In the genomic region with DNA sequence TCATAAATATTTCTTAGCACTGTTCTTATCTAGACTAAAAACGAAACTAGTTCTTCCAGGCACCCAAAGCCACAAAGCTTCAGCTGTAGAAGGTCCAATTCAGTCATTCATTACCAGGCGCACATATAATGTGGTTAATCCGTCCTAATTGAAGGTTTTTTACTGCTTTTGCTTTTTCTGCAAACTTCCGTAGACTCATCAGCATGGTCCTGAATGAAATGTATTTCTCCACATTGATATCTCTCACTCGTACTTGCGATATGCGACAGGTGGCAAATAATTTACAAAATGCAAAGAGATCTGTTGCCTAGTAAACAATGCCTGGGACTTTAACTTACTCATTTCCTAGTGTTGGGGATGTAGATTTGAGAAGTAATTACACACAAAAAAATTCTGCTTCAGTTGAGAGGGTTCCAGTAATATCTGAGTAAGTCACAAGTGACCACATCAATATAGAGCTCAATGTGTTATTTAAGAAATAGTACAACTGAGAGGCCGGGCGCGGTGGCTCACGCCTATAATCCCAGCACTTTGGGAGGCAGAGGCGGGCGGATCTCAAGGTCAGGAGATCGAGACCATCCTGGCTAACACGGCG, we compare ENCODE assay signal across 9 cellular contexts.
A peak's percentile ranks its signal among the peaks of the same experiment; 100 is the strongest.
DNase-seq lines count a peak whose midpoint lies in the region; ATAC-seq and TF ChIP-seq lines count a peak whose summit lies in the region.
"Had no signal": no experiment of that assay in that cellular context is flagged by ENCODE, and none has a peak within 500 bp of the region (broad histone marks: within the 10 kb centered on the region; RNA-seq: fewer than 3 reads in every experiment).

No MANE protein-coding gene starts in this region.

- DNase-seq in GM10248 (ENCODE audit: extremely low spot score) (peak; percentile 20), KG1 (lab: John Stamatoyannopoulos, UW) (peak; percentile 40), coronary artery (ENCODE audit: low spot score) (no peak), NCI-H2196 treated with DMSO at 0.1 percent for 48 hours (lab: John Stamatoyannopoulos, UW; ENCODE audit: unreplicated experiment) (no peak), GM03348 (ENCODE audit: low spot score) (no peak), HuH-7 (ENCODE audit: low spot score) (no peak), cortex of kidney (lab: John Stamatoyannopoulos, UW) (no peak)

- peak; percentile 64 for ATAC-seq in GM21528 (IDR thresholded peaks at IDR 0.05; ENCODE audit: low FRiP score, unreplicated experiment)
- ATAC-seq: HCT116 had no signal

- no peak overlapping the region for H3K27ac ChIP-seq in coronary artery

- TF ChIP-seq CTCF in GM10248 (IDR thresholded peaks at IDR 0.05; ENCODE audit: control extremely low read depth, extremely low read depth, low read depth, missing control alignments), result no peak
- no peak for TF ChIP-seq CTCF in coronary artery (IDR thresholded peaks at IDR 0.05)

- peak overlapping the region; percentile 45 for H3K4me3 ChIP-seq in coronary artery

- CTCF ChIA-PET in GM10248 (lab: Yijun Ruan, JAX), result interaction anchor here (0.9 to 2.6 kb wide), 6 partner anchors 9 to 120 kb away, joined by 3 to 13 read pairs (median 4); no protein-coding TSS in a partner anchor

- POLR2A ChIA-PET in GM10248 (lab: Yijun Ruan, JAX), result interaction anchor here (0.6 to 1.0 kb wide), 2 partner anchors 10 to 50 kb away, joined by 3 read pairs; no protein-coding TSS in a partner anchor

Comparison
In these comparisons a context has a peak if more than half of its experiments do, and no peak if none do; other contexts are left out.
1. DNase-seq: peak in GM10248 (single experiment) and KG1 (single experiment); none in coronary artery (single experiment), NCI-H2196 treated with DMSO at 0.1 percent for 48 hours (single experiment), GM03348 (single experiment), HuH-7 (single experiment) and cortex of kidney (single experiment).